In the genomic region with DNA sequence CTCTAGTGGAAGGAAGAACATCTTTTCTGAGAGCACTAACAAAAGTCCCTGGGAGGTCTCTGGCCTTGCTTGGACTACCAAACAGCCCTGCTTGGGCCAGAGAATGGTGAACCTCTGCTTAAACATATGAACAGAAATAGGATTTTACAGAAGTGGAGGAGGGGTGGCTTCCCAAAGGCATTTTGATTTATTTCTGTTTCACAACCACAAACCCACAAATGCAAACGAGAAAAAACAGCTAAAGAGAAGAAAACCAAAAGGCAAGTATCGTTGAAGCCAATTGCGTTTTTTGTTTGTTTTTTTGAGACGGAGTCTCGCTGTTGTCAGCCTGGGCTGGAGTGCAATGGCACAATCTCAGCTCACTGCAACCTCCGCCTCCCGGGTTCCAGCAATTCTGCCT, we compare ENCODE assay signal across 1 cellular context.
TF ChIP-seq lines count a peak whose summit lies in the region.

No MANE protein-coding gene starts in this region.

TF ChIP-seq in GM12878, 131 proteins besides CTCF, POLR2A, EP300 and RAD21:
- TF ChIP-seq SP1 (IDR thresholded peaks at IDR 0.05; ENCODE audit: low read depth, low read length) = no peak
- no peak for TF ChIP-seq ATF7 (IDR thresholded peaks at IDR 0.05; ENCODE audit: low read depth)
- no peak for TF ChIP-seq EGR1 (IDR thresholded peaks at IDR 0.05; ENCODE audit: borderline replicate concordance in 1 of 2, low read depth in 2 of 2, low read length in 2 of 2)
- TF ChIP-seq ZNF384 (IDR thresholded peaks at IDR 0.05; ENCODE audit: borderline replicate concordance, low read depth, low read length) = no peak
- no peak for TF ChIP-seq SMARCA5 (IDR thresholded peaks at IDR 0.05)
- TF ChIP-seq PML (IDR thresholded peaks at IDR 0.05; ENCODE audit: low read length) = peak; percentile 50
- TF ChIP-seq, protein P1, sequence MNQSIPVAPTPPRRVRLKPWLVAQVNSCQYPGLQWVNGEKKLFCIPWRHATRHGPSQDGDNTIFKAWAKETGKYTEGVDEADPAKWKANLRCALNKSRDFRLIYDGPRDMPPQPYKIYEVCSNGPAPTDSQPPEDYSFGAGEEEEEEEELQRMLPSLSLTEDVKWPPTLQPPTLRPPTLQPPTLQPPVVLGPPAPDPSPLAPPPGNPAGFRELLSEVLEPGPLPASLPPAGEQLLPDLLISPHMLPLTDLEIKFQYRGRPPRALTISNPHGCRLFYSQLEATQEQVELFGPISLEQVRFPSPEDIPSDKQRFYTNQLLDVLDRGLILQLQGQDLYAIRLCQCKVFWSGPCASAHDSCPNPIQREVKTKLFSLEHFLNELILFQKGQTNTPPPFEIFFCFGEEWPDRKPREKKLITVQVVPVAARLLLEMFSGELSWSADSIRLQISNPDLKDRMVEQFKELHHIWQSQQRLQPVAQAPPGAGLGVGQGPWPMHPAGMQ (IDR thresholded peaks at IDR 0.05; ENCODE audit: borderline replicate concordance) = no peak
- TF ChIP-seq, protein P2, sequence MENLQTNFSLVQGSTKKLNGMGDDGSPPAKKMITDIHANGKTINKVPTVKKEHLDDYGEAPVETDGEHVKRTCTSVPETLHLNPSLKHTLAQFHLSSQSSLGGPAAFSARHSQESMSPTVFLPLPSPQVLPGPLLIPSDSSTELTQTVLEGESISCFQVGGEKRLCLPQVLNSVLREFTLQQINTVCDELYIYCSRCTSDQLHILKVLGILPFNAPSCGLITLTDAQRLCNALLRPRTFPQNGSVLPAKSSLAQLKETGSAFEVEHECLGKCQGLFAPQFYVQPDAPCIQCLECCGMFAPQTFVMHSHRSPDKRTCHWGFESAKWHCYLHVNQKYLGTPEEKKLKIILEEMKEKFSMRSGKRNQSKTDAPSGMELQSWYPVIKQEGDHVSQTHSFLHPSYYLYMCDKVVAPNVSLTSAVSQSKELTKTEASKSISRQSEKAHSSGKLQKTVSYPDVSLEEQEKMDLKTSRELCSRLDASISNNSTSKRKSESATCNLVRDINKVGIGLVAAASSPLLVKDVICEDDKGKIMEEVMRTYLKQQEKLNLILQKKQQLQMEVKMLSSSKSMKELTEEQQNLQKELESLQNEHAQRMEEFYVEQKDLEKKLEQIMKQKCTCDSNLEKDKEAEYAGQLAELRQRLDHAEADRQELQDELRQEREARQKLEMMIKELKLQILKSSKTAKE (IDR thresholded peaks at IDR 0.05; ENCODE audit: low read depth, poor library complexity, severe bottlenecking) = no peak
- TF ChIP-seq RUNX3 (IDR thresholded peaks at IDR 0.05; ENCODE audit: low read length) = peak; percentile 92
- TF ChIP-seq MEF2A (IDR thresholded peaks at IDR 0.05; ENCODE audit: insufficient read depth, low read depth, low read length) = peak; percentile 76; the same call in 1 of the 2 replicates
- TF ChIP-seq, protein P3, sequence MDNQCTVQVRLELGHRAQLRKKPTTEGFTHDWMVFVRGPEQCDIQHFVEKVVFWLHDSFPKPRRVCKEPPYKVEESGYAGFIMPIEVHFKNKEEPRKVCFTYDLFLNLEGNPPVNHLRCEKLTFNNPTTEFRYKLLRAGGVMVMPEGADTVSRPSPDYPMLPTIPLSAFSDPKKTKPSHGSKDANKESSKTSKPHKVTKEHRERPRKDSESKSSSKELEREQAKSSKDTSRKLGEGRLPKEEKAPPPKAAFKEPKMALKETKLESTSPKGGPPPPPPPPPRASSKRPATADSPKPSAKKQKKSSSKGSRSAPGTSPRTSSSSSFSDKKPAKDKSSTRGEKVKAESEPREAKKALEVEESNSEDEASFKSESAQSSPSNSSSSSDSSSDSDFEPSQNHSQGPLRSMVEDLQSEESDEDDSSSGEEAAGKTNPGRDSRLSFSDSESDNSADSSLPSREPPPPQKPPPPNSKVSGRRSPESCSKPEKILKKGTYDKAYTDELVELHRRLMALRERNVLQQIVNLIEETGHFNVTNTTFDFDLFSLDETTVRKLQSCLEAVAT (IDR thresholded peaks at IDR 0.05) = 0 out of 2 replicates have a peak, but pooled peaks have one; percentile 21
- TF ChIP-seq, protein P4, sequence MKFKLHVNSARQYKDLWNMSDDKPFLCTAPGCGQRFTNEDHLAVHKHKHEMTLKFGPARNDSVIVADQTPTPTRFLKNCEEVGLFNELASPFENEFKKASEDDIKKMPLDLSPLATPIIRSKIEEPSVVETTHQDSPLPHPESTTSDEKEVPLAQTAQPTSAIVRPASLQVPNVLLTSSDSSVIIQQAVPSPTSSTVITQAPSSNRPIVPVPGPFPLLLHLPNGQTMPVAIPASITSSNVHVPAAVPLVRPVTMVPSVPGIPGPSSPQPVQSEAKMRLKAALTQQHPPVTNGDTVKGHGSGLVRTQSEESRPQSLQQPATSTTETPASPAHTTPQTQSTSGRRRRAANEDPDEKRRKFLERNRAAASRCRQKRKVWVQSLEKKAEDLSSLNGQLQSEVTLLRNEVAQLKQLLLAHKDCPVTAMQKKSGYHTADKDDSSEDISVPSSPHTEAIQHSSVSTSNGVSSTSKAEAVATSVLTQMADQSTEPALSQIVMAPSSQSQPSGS (IDR thresholded peaks at IDR 0.05; ENCODE audit: low read length) = 0 out of 2 replicates have a peak, but pooled peaks have one; percentile 30
- TF ChIP-seq, protein P5, sequence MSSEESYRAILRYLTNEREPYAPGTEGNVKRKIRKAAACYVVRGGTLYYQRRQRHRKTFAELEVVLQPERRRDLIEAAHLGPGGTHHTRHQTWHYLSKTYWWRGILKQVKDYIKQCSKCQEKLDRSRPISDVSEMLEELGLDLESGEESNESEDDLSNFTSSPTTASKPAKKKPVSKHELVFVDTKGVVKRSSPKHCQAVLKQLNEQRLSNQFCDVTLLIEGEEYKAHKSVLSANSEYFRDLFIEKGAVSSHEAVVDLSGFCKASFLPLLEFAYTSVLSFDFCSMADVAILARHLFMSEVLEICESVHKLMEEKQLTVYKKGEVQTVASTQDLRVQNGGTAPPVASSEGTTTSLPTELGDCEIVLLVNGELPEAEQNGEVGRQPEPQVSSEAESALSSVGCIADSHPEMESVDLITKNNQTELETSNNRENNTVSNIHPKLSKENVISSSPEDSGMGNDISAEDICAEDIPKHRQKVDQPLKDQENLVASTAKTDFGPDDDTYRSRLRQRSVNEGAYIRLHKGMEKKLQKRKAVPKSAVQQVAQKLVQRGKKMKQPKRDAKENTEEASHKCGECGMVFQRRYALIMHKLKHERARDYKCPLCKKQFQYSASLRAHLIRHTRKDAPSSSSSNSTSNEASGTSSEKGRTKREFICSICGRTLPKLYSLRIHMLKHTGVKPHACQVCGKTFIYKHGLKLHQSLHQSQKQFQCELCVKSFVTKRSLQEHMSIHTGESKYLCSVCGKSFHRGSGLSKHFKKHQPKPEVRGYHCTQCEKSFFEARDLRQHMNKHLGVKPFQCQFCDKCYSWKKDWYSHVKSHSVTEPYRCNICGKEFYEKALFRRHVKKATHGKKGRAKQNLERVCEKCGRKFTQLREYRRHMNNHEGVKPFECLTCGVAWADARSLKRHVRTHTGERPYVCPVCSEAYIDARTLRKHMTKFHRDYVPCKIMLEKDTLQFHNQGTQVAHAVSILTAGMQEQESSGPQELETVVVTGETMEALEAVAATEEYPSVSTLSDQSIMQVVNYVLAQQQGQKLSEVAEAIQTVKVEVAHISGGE (CRISPR knock-in tag; IDR thresholded peaks at IDR 0.05) = no peak
- TF ChIP-seq CBFB (IDR thresholded peaks at IDR 0.05; ENCODE audit: low read depth) = no peak; the same call in 1 of the 2 replicates
